In genomic region chr10:90865400-90865799, GRCh38 we compare ENCODE assay signal across 1 cellular context.
TF ChIP-seq lines count a peak whose summit lies in the region.

No MANE protein-coding gene starts in this region.

TF ChIP-seq in SK-N-SH, 30 proteins besides CTCF, POLR2A, EP300 and RAD21 (continued from another document):
- TF ChIP-seq CHD2 (IDR thresholded peaks at IDR 0.05; ENCODE audit: low read length, partially characterized antibody) (no peak), PBX3 (IDR thresholded peaks at IDR 0.05) (no peak), JUND (IDR thresholded peaks at IDR 0.05) (no peak), GABPA (IDR thresholded peaks at IDR 0.05; ENCODE audit: low read depth) (no peak), RFX5 (IDR thresholded peaks at IDR 0.05; ENCODE audit: low read length) (no peak), ELF1 (IDR thresholded peaks at IDR 0.05) (no peak), FOXM1 (IDR thresholded peaks at IDR 0.05; ENCODE audit: low read depth) (no peak), GATA2 (CRISPR knock-in tag; IDR thresholded peaks at IDR 0.05) (no peak), USF1 (IDR thresholded peaks at IDR 0.05; ENCODE audit: borderline replicate concordance, low read depth) (no peak), NRF1 (IDR thresholded peaks at IDR 0.05; ENCODE audit: low read depth, low read length) (no peak), ZBTB33 (IDR thresholded peaks at IDR 0.05; ENCODE audit: borderline replicate concordance, low read depth) (no peak), NFIC (IDR thresholded peaks at IDR 0.05; ENCODE audit: borderline replicate concordance) (no peak), RCOR1 (IDR thresholded peaks at IDR 0.05; ENCODE audit: low read length) (no peak), TEAD4 (IDR thresholded peaks at IDR 0.05; ENCODE audit: borderline replicate concordance, insufficient read depth) (no peak)
